ENCODE assay signal across 28 cellular contexts in genomic region chr16:7113949-7114348, GRCh38.
"Had no signal": no experiment of that assay in that cellular context is flagged by ENCODE, and none has a peak within 500 bp of the region (broad histone marks: within the 10 kb centered on the region; RNA-seq: fewer than 3 reads in every experiment).

No MANE protein-coding gene starts in this region.

- H3K27ac ChIP-seq: stomach, suprapubic skin, testis, thoracic aorta, thyroid gland, tibial artery, tibial nerve, transverse colon, upper lobe of left lung, upper lobe of right lung, uterus, vagina had no signal

- H3K36me3 ChIP-seq: stomach, suprapubic skin, thoracic aorta, thyroid gland, tibial artery, tibial nerve, transverse colon, upper lobe of left lung, upper lobe of right lung, uterus, vagina had no signal

- H3K9me3 ChIP-seq: stomach, testis, thoracic aorta, thyroid gland, tibial artery, tibial nerve, transverse colon, upper lobe of left lung, upper lobe of right lung, uterus, vagina had no signal

- H3K9me3 Mint-ChIP-seq: type B pancreatic cell had no signal

- H3K4me3 ChIP-seq: stomach, suprapubic skin, testis, thoracic aorta, thyroid gland, tibial artery, tibial nerve, transverse colon, upper lobe of left lung, upper lobe of right lung, uterus, vagina had no signal

- H3K27ac Mint-ChIP-seq: stimulated activated effector memory CD8-positive, alpha-beta T cell treated with anti-CD3 and anti-CD28 coated beads, Interleukin-12 subunit alpha, Interleukin-12 subunit beta, amount 100 ng/mL, for 72 hours; stimulated activated memory B cell treated with anti-CD40 and anti-IgM and Interleukin-4, amounts not matched to agents 10 μg/mL and 1 μg/mL and 100 μg/mL, for 72 hours; stimulated activated naive B cell treated with anti-CD40 and anti-IgM and Interleukin-4, amounts not matched to agents 10 μg/mL and 1 μg/mL and 100 μg/mL, for 72 hours; stimulated activated naive CD8-positive, alpha-beta T cell treated with anti-CD3 and anti-CD28 coated beads, Interleukin-15, amount 100 ng/mL, for 72 hours; stimulated activated naive CD8-positive, alpha-beta T cell treated with anti-CD3 and anti-CD28 coated beads, Interleukin-15, Interleukin-2, amounts not matched to agents 100 ng/mL and 50 ng/mL, for 24 hours; type B pancreatic cell had no signal

- H3K4me3 Mint-ChIP-seq: stimulated activated effector memory CD8-positive, alpha-beta T cell treated with anti-CD3 and anti-CD28 coated beads, Interleukin-12 subunit alpha, Interleukin-12 subunit beta, amount 100 ng/mL, for 72 hours; stimulated activated memory B cell treated with anti-CD40 and anti-IgM and Interleukin-4, amounts not matched to agents 10 μg/mL and 1 μg/mL and 100 μg/mL, for 72 hours; stimulated activated naive B cell treated with anti-CD40 and anti-IgM and Interleukin-4, amounts not matched to agents 10 μg/mL and 1 μg/mL and 100 μg/mL, for 72 hours; stimulated activated naive CD8-positive, alpha-beta T cell treated with anti-CD3 and anti-CD28 coated beads, Interleukin-15, amount 100 ng/mL, for 72 hours; stimulated activated naive CD8-positive, alpha-beta T cell treated with anti-CD3 and anti-CD28 coated beads, Interleukin-15, Interleukin-2, amounts not matched to agents 100 ng/mL and 50 ng/mL, for 24 hours; type B pancreatic cell had no signal

- ATAC-seq: stimulated activated effector memory CD8-positive, alpha-beta T cell treated with anti-CD3 and anti-CD28 coated beads, Interleukin-12 subunit alpha, Interleukin-12 subunit beta, amount 100 ng/mL, for 72 hours; stimulated activated memory B cell treated with anti-CD40 and anti-IgM and Interleukin-4, amounts not matched to agents 10 μg/mL and 1 μg/mL and 100 μg/mL, for 72 hours; stimulated activated naive B cell treated with anti-CD40 and anti-IgM and Interleukin-4, amounts not matched to agents 10 μg/mL and 1 μg/mL and 100 μg/mL, for 72 hours; stimulated activated naive CD8-positive, alpha-beta T cell treated with anti-CD3 and anti-CD28 coated beads, Interleukin-15, amount 100 ng/mL, for 72 hours; stimulated activated naive CD8-positive, alpha-beta T cell treated with anti-CD3 and anti-CD28 coated beads, Interleukin-15, Interleukin-2, amounts not matched to agents 100 U/mL and 50 U/mL, for 24 hours; upper lobe of right lung had no signal

- DNase-seq: stimulated activated CD4-positive, alpha-beta T cell treated with anti-CD3 and anti-CD28 coated beads, Interleukin-2, amount 100 ng/mL, for 48 hours; stimulated activated CD4-positive, alpha-beta T cell treated with anti-CD3 and anti-CD28 coated beads, Interleukin-4, amount 100 ng/mL, for 1 hour; stimulated activated CD4-positive, alpha-beta T cell treated with anti-CD3 and anti-CD28 coated beads, Interleukin-4, amount 100 ng/mL, for 24 hours; stimulated activated CD4-positive, alpha-beta T cell treated with anti-CD3 and anti-CD28 coated beads, Interleukin-4, amount 100 ng/mL, for 4 hours; stimulated activated CD8-positive, alpha-beta memory T cell treated with anti-CD3 and anti-CD28 coated beads, Interleukin-4, amount 100 ng/mL, for 48 hours; stimulated activated naive B cell treated with anti-CD40 and anti-IgM and Interleukin-4, amounts not matched to agents 10 μg/mL and 1 μg/mL and 100 μg/mL, for 72 hours; stimulated activated naive CD4-positive, alpha-beta T cell; stimulated activated naive CD4-positive, alpha-beta T cell treated with Interleukin-2 at 50 U/mL for 16 hours; stimulated activated naive CD8-positive, alpha-beta T cell treated with anti-CD3 and anti-CD28 coated beads, Interleukin-15, amount 100 ng/mL, for 72 hours; stimulated activated naive CD8-positive, alpha-beta T cell treated with anti-CD3 and anti-CD28 coated beads, Interleukin-15, Interleukin-2, amounts not matched to agents 100 U/mL and 50 U/mL, for 24 hours; stomach; substantia nigra; testis; thyroid gland; tibial artery; transverse colon; trophoblast cell; upper lobe of left lung; upper lobe of right lung; uterus had no signal

- H3K4me1 Mint-ChIP-seq: stimulated activated effector memory CD8-positive, alpha-beta T cell treated with anti-CD3 and anti-CD28 coated beads, Interleukin-12 subunit alpha, Interleukin-12 subunit beta, amount 100 ng/mL, for 72 hours; stimulated activated memory B cell treated with anti-CD40 and anti-IgM and Interleukin-4, amounts not matched to agents 10 μg/mL and 1 μg/mL and 100 μg/mL, for 72 hours; stimulated activated naive CD8-positive, alpha-beta T cell treated with anti-CD3 and anti-CD28 coated beads, Interleukin-15, amount 100 ng/mL, for 72 hours had no signal

- H3K36me3 Mint-ChIP-seq: stimulated activated effector memory CD8-positive, alpha-beta T cell treated with anti-CD3 and anti-CD28 coated beads, Interleukin-12 subunit alpha, Interleukin-12 subunit beta, amount 100 ng/mL, for 72 hours; stimulated activated memory B cell treated with anti-CD40 and anti-IgM and Interleukin-4, amounts not matched to agents 10 μg/mL and 1 μg/mL and 100 μg/mL, for 72 hours; stimulated activated naive B cell treated with anti-CD40 and anti-IgM and Interleukin-4, amounts not matched to agents 10 μg/mL and 1 μg/mL and 100 μg/mL, for 72 hours; type B pancreatic cell had no signal

- H3K27me3 ChIP-seq: suprapubic skin, testis, thyroid gland, tibial artery, tibial nerve, transverse colon, upper lobe of left lung, uterus, vagina had no signal

- H3K27me3 Mint-ChIP-seq: stimulated activated memory B cell treated with anti-CD40 and anti-IgM and Interleukin-4, amounts not matched to agents 10 μg/mL and 1 μg/mL and 100 μg/mL, for 72 hours; stimulated activated naive CD8-positive, alpha-beta T cell treated with anti-CD3 and anti-CD28 coated beads, Interleukin-15, amount 100 ng/mL, for 72 hours; stimulated activated naive CD8-positive, alpha-beta T cell treated with anti-CD3 and anti-CD28 coated beads, Interleukin-15, Interleukin-2, amounts not matched to agents 100 ng/mL and 50 ng/mL, for 24 hours had no signal

- H3K4me1 ChIP-seq: stomach, suprapubic skin, testis, thyroid gland, tibial artery, tibial nerve, transverse colon, upper lobe of left lung, upper lobe of right lung, uterus, vagina had no signal
